20 cellular contexts compared by ENCODE assay signal in the genomic region with DNA sequence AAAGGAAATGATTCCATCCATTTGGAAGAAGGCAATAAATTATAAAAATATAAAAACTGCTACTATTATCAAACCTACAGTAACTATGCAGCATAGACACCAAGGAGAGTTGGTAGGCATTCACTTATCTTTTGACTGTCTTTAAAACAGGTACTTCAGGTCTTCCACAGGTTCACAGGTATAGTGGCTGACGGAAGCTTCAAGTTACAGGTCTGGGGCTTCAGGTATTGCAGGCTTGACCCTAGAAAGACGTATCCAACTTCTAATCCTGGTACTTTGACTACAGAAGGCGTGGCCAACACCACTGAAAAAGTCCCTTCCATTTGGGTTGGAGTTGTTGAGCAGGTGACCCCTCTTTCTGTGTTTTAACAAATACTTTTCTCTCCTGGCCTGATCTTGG. TPM values are rescaled to one million over a fixed set of nuclear protein-coding genes. Genes with fewer than 3 reads are reported as not detected.
A peak's percentile ranks its signal among the peaks of the same experiment; 100 is the strongest.
DNase-seq lines count a peak whose midpoint lies in the region; ATAC-seq and TF ChIP-seq lines count a peak whose summit lies in the region.
"Had no signal": no experiment of that assay in that cellular context is flagged by ENCODE, and none has a peak within 500 bp of the region (broad histone marks: within the 10 kb centered on the region; RNA-seq: fewer than 3 reads in every experiment).

No MANE protein-coding gene starts in this region.

- H3K4me1 ChIP-seq in PC-3 (ENCODE audit: insufficient read depth, low read length) (peaks cover 32% of the 10 kb centered on the region), foreskin keratinocyte (peaks cover 13% of the 10 kb centered on the region)

- POLR2A ChIA-PET in PC-3 (lab: Charles Lee; ENCODE audit: unreplicated experiment), result no interaction called here

- CTCF ChIA-PET in PC-3 (lab: Charles Lee), result no interaction called here

- peaks cover 6% of the 10 kb centered on the region for H3F3A ChIP-seq in PC-3 (ENCODE audit: low read length, unreplicated experiment)

- TF ChIP-seq CTCF in PC-3 (conservative IDR thresholded peaks at IDR 0.05; ENCODE audit: low read depth, low read length) (no peak), foreskin keratinocyte (conservative IDR thresholded peaks at IDR 0.05) (no peak)

- intact Hi-C loops in PC-3 (cut with micrococcal nuclease), result loop anchor here (10.0 kb wide), 1 partner anchor 72 kb away; no protein-coding TSS in a partner anchor

- H3K27ac ChIP-seq in PC-3 (ENCODE audit: low read length) (peak overlapping the region; percentile 75; the same call in 1 of the 2 replicates), epithelial cell of prostate (peak overlapping the region; percentile 84), foreskin keratinocyte (peak overlapping the region; percentile 24)

- no peaks in the 10 kb centered on the region for H4K20me1 ChIP-seq in PC-3 (ENCODE audit: low read length)

- H3K36me3 ChIP-seq in PC-3 (ENCODE audit: low read depth, low read length), result peaks cover 3% of the 10 kb centered on the region; the same call in 1 of the 2 replicates
- H3K36me3 ChIP-seq: BE2C had no signal

- no peak overlapping the region for H3K4me2 ChIP-seq in PC-3 (ENCODE audit: low read length)
- H3K4me2 ChIP-seq: GM23338 had no signal

- no peaks in the 10 kb centered on the region for H3K27me3 ChIP-seq in PC-3 (ENCODE audit: low read length)
- no peaks in the 10 kb centered on the region for H3K27me3 ChIP-seq in foreskin keratinocyte
- H3K27me3 ChIP-seq: BE2C had no signal

- DNase-seq in PC-3, result peak; percentile 37
- no peak for DNase-seq in epithelial cell of prostate (ENCODE audit: low read depth, low spot score)
- DNase-seq in foreskin keratinocyte, result no peak
- DNase-seq in A172 (ENCODE audit: low spot score), result no peak
- DNase-seq: ACHN; BE2C; C1 segment of cervical spinal cord; CD4-positive, CD25-positive, alpha-beta regulatory T cell; CD8-positive, alpha-beta memory T cell; COR-L47; DMS 273 treated with DMSO at 0.1 percent for 48 hours; DMS53; DND-41; EL; HCEC 1CT; HFFc6 had no signal

- BruUV-seq in PC-3 (replicated peaks; lab: Mats Ljungman, UMichigan), result no TSS peak

- H3K4me3 ChIP-seq in PC-3 (ENCODE audit: low read length), result no peak overlapping the region
- H3K4me3 ChIP-seq: GM23338 had no signal

- no peak overlapping the region for H2AFZ ChIP-seq in PC-3 (ENCODE audit: low read length)
- H2AFZ ChIP-seq: GM23338 had no signal

- H3K79me2 ChIP-seq in PC-3 (ENCODE audit: low read length), result no peaks in the 10 kb centered on the region

- no peaks in the 10 kb centered on the region for H3K9me3 ChIP-seq in PC-3 (ENCODE audit: low read length)
- H3K9me3 ChIP-seq: BE2C had no signal

- H3K9me2 ChIP-seq in PC-3 (replicated peaks; ENCODE audit: low read length), result no peaks in the 10 kb centered on the region

- H3K9ac ChIP-seq in PC-3 (ENCODE audit: low read length), result no peak overlapping the region

- no peak for ATAC-seq in PC-3
- no peak for ATAC-seq in foreskin keratinocyte
- no peak for ATAC-seq in GM19023 (IDR thresholded peaks at IDR 0.05; ENCODE audit: unreplicated experiment)
- no peak for ATAC-seq in HG03520 (IDR thresholded peaks at IDR 0.05; ENCODE audit: unreplicated experiment)
- ATAC-seq: GM23338, HepG2 had no signal

RNA-seq across cellular contexts. Expression of a gene that starts 35.6 kb away (rescaled TPM):
- total RNA-seq in PC-3 (2014; rRNA removed), result 37.6 TPM in 2 replicates
- 34.8 and 35.2 TPM in 2 replicates for total RNA-seq in foreskin keratinocyte
- polyA plus RNA-seq in foreskin keratinocyte, result 28.6 and 29.3 TPM in 2 replicates
- 48.2 and 64.7 TPM in 2 replicates for total RNA-seq in A172 (2014; rRNA removed; shearing (Covaris generic))

RNA-seq across cellular contexts. Expression of a gene that starts 35.9 kb away (rescaled TPM):
- 144 and 163 TPM in 2 replicates for total RNA-seq in PC-3 (2014; rRNA removed)
- 87.4 and 91.6 TPM in 2 replicates for total RNA-seq in foreskin keratinocyte
- 81.7 and 90.0 TPM in 2 replicates for polyA plus RNA-seq in foreskin keratinocyte
- total RNA-seq in A172 (2014; rRNA removed; shearing (Covaris generic)), result 117 and 160 TPM in 2 replicates

RNA-seq across cellular contexts. Expression of a gene that starts 42.9 kb away (rescaled TPM):
- 76.6 and 80.3 TPM in 2 replicates for total RNA-seq in PC-3 (2014; rRNA removed)
- 47.0 and 52.8 TPM in 2 replicates for total RNA-seq in foreskin keratinocyte
- polyA plus RNA-seq in foreskin keratinocyte, result 42.1 and 43.6 TPM in 2 replicates
- total RNA-seq in A172 (2014; rRNA removed; shearing (Covaris generic)), result 34.3 and 42.7 TPM in 2 replicates

Comparison
In these comparisons a context has a peak if more than half of its experiments do, and no peak if none do; other contexts are left out.
1. H3K27ac ChIP-seq: peak in every context shown above with its lines; median percentile 84 in epithelial cell of prostate; 75 in PC-3; 24 in foreskin keratinocyte.